8 cellular contexts compared by ENCODE assay signal in the genomic region with DNA sequence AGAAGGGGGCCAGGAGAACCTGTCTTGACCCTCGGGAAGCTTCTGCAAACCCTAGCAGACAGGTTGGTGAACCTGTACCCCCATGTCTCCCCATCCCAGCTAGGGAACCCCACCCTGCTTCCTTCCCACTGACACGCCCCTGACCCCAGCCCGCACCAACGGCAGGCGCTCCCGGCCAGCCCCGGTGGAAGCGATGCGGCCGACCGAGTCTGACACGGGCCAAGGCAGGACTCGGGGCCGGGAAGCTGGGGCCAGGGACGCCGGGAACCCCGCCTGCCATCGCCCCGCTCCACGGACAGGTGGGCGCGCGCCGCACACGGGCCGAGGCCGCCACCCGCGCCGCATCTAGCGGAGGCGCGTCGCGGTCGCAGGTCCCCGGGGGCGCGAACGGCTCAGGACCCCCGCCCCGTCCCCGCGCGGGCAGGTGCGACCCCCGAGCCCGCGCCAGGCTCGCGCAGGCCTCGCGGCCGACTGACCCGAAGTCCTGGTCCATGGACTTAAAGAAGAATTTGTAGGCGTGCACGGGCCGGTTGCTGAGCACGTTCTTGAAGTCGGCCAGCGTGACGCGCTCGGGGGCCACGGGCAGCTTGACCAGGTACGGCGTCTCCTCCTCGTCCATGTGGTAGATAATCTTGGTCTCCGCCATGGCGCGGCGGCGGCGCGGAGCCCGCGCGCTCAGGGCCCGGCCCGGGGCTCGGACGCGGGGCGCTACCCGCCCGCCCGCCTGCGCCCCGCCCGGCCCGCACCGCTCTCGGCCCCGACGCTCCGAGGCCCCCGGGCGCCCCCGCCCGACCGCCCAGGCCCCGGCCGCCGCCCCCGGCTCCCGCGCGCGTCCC. TPM values are rescaled to one million over a fixed set of nuclear protein-coding genes. Genes with fewer than 3 reads are reported as not detected.
DNase-seq lines count a peak whose midpoint lies in the region; ATAC-seq, FAIRE-seq and TF ChIP-seq lines count a peak whose summit lies in the region.

No MANE protein-coding gene starts in this region.

- H3K4me3 ChIP-seq in esophagus muscularis mucosa (peak overlapping the region; percentile 68 to 93 (median 82)), ovary (peak overlapping the region; percentile 46)

- ATAC-seq in GM18867 (IDR thresholded peaks at IDR 0.05; ENCODE audit: unreplicated experiment) (peak; percentile 4), HG02763 (IDR thresholded peaks at IDR 0.05; ENCODE audit: unreplicated experiment) (peak; percentile 32)

- peak; percentile 18; the same call in 1 of the 2 replicates for TF ChIP-seq POLR2A in Raji (IDR thresholded peaks at IDR 0.05; ENCODE audit: insufficient read depth, low read depth, low read length)
- no peak for TF ChIP-seq POLR2A in esophagus muscularis mucosa (IDR thresholded peaks at IDR 0.05; ENCODE audit: low read depth)
- no peak for TF ChIP-seq POLR2A in ovary (IDR thresholded peaks at IDR 0.05)

- intact Hi-C loops in esophagus muscularis mucosa (cut with DNase I) (loop anchor here (2.0 kb wide), 1 partner anchor 24 kb away; no protein-coding TSS in a partner anchor), ovary (cut with DNase I) (loop anchor here in 1 of 4 donors (1.0 to 2.0 kb wide), 3 partner anchors 24 to 75 kb away; partner anchors contain the start of genes CCNL2, CPTP, INTS11 and UBE2J2)

- H3K27ac ChIP-seq in esophagus muscularis mucosa (replicated peaks in 1 of 4) (peak overlapping the region; percentile 70 to 92 (median 80)), ovary (peak overlapping the region; percentile 20 to 53)

- peaks cover 57 to 76% (median 70%) of the 10 kb centered on the region in 4 donors for H3K4me1 ChIP-seq in esophagus muscularis mucosa
- H3K4me1 ChIP-seq in ovary (ENCODE audit: insufficient read depth) = peaks cover 33% of the 10 kb centered on the region

- WGBS in esophagus muscularis mucosa = under 1% methylated on average over 25 of the region's 109 CpGs
- WGBS in ovary, 3 donors = 1% methylated on average over 36 to 109 of the region's 109 CpGs

- TF ChIP-seq CTCF in esophagus muscularis mucosa (IDR thresholded peaks at IDR 0.05) = no peak
- TF ChIP-seq CTCF in ovary (IDR thresholded peaks at IDR 0.05) = no peak

- H3K27me3 ChIP-seq in esophagus muscularis mucosa = peaks cover 0 to 10% (median 5%) of the 10 kb centered on the region in 4 donors
- no peaks in the 10 kb centered on the region for H3K27me3 ChIP-seq in ovary

- TF ChIP-seq EP300 in esophagus muscularis mucosa (IDR thresholded peaks at IDR 0.05) (no peak), ovary (IDR thresholded peaks at IDR 0.05) (no peak)

- FAIRE-seq in urothelium cell line (lab: Jason Lieb, UNC) = no peak

- DNase-seq in esophagus muscularis mucosa (ENCODE audit: extremely low spot score) (no peak), ovary (peak in 3 of 5 donors; percentile 64 to 77 (median 66)), urothelium cell line (ENCODE audit: low spot score) (no peak), NCI-H345 (lab: John Stamatoyannopoulos, UW) (no peak)
- no peak for DNase-seq in stimulated activated CD8-positive, alpha-beta memory T cell treated with anti-CD3 and anti-CD28 coated beads, Interleukin-4, amount 100 ng/mL, for 48 hours

- H3K9me3 ChIP-seq in esophagus muscularis mucosa (no peaks in the 10 kb centered on the region), ovary (no peaks in the 10 kb centered on the region)

- H3K36me3 ChIP-seq in esophagus muscularis mucosa = peaks cover 0 to 11% (median under 1%) of the 10 kb centered on the region in 4 donors
- H3K36me3 ChIP-seq in ovary = no peaks in the 10 kb centered on the region

RNA-seq across cellular contexts. Expression of gene DVL1, which starts 0.6 kb away (rescaled TPM):
- total RNA-seq in esophagus muscularis mucosa = 100 to 1,000 TPM in 2 of 4 donors, 10 to 100 TPM in 2; 66.9 to 141 (median 114) TPM
- total RNA-seq in ovary = 10 to 100 TPM; 38.0 to 85.2 (median 64.9) TPM
- polyA plus RNA-seq in ovary = 10 to 100 TPM in 1 of 2 donors, 1 to 10 TPM in 1; 2.1 to 51.2 TPM

RNA-seq across cellular contexts. Expression of gene MXRA8, which starts 9.7 kb away (rescaled TPM):
- total RNA-seq in esophagus muscularis mucosa = 100 to 1,000 TPM in 2 of 4 donors, 10 to 100 TPM in 2; 68.5 to 129 (median 87.2) TPM
- total RNA-seq in ovary = 100 to 1,000 TPM in 5 of 7 donors, 10 to 100 TPM in 2; 63.8 to 206 (median 131) TPM
- 100 to 1,000 TPM in 1 of 2 donors, 10 to 100 TPM in 1; 40.3 to 193 TPM for polyA plus RNA-seq in ovary

RNA-seq across cellular contexts. Expression of gene TAS1R3, which starts 17.6 kb away (rescaled TPM):
- total RNA-seq in esophagus muscularis mucosa = under 1 TPM in 2 of 4 donors, not detected in 2; 0.17 to 0.32 TPM
- total RNA-seq in ovary = under 1 TPM in 6 of 7 donors, not detected in 1; 0.07 to 0.40 (median 0.23) TPM
- under 1 TPM in 1 of 2 donors, not detected in 1; 0.24 TPM for polyA plus RNA-seq in ovary

RNA-seq across cellular contexts. Expression of gene CPTP, which starts 24.0 kb away (rescaled TPM):
- 10 to 100 TPM; 15.4 to 44.9 (median 31.5) TPM for total RNA-seq in esophagus muscularis mucosa
- total RNA-seq in ovary = 10 to 100 TPM; 13.8 to 21.0 (median 14.8) TPM
- 10 to 100 TPM in 1 of 2 donors, 1 to 10 TPM in 1; 2.4 to 18.3 TPM for polyA plus RNA-seq in ovary

RNA-seq across cellular contexts. Expression of gene INTS11, which starts 24.2 kb away (rescaled TPM):
- total RNA-seq in esophagus muscularis mucosa (100 to 1,000 TPM in 1 of 4 donors, 10 to 100 TPM in 3; 75.9 to 121 (median 87.8) TPM), ovary (100 to 1,000 TPM; 102 to 135 (median 109) TPM)
- 100 to 1,000 TPM in 1 of 2 donors, 10 to 100 TPM in 1; 72.6 to 119 TPM for polyA plus RNA-seq in ovary

Comparison
In these comparisons a context has a peak if more than half of its experiments do, and no peak if none do; other contexts are left out.
1. DNase-seq: peak in ovary (3 of 5); none in esophagus muscularis mucosa (single experiment), urothelium cell line (single experiment), stimulated activated CD8-positive, alpha-beta memory T cell treated with anti-CD3 and anti-CD28 coated beads, Interleukin-4, amount 100 ng/mL, for 48 hours (single experiment) and NCI-H345 (single experiment).